8 cellular contexts compared by ENCODE assay signal in the genomic region with DNA sequence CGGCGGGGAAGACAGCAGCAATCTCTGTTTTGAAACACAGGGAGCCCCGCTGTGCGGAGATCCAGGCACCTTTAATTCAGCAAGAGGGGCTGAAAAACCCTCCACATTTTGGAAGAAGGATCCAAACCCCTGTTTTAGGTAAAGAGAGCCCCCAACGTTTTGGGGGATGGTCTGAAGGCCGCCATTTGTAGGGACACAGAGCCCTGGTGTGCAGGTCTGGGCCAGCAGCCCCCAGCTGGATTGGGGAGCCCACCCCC. TPM values are rescaled to one million over a fixed set of nuclear protein-coding genes. Genes with fewer than 3 reads are reported as not detected.
DNase-seq lines count a peak whose midpoint lies in the region; ATAC-seq and TF ChIP-seq lines count a peak whose summit lies in the region.

No MANE protein-coding gene starts in this region.

- WGBS in endodermal cell (ENCODE audit: insufficient coverage in 1 of 2, insufficient read length in 1 of 2), 2 experiments, result 39 to 48% methylated on average over 5 to 6 of the region's 6 CpGs

- CTCF ChIA-PET in CD4-positive, alpha-beta memory T cell (lab: Charles Lee; ENCODE audit: partially characterized antibody), result interaction anchor here (0.7 to 27.8 kb wide), 4 partner anchors 9 to 20 kb away, joined by 3 to 906 read pairs (median 29); a partner anchor contains a TSS
- CTCF ChIA-PET in PC-3 (lab: Charles Lee), result interaction anchor here (1.0 to 1.3 kb wide), 2 partner anchors 10 to 17 kb away, joined by 4 to 5 read pairs; no protein-coding TSS in a partner anchor

- H3K9me3 Mint-ChIP-seq in CD4-positive, alpha-beta memory T cell, result peaks cover 0 to 1% (median 0%) of the 10 kb centered on the region in 8 donors
- no peaks in the 10 kb centered on the region for H3K9me3 Mint-ChIP-seq in endodermal cell

- POLR2A ChIA-PET in CD4-positive, alpha-beta memory T cell (lab: Charles Lee; ENCODE audit: partially characterized antibody), result interaction anchor here (1.1 to 16.4 kb wide), 7 partner anchors 12 to 159 kb away, joined by 3 to 1162 read pairs (median 4); a partner anchor contains a TSS
- POLR2A ChIA-PET in PC-3 (lab: Charles Lee; ENCODE audit: unreplicated experiment), result interaction anchor here (0.8 kb wide), 1 partner anchor 13 kb away, joined by 8 read pairs; a partner anchor contains a TSS

- no TSS peak for BruUV-seq in PC-3 (replicated peaks; lab: Mats Ljungman, UMichigan)

- peak overlapping the region; percentile 86 for H2AFZ ChIP-seq in PC-3 (ENCODE audit: low read length)
- peak overlapping the region; percentile 83 for H2AFZ ChIP-seq in osteoblast (ENCODE audit: low read length)

- H4K20me1 ChIP-seq in PC-3 (ENCODE audit: low read length) (no peaks in the 10 kb centered on the region), osteoblast (ENCODE audit: insufficient read depth, low read length) (no peaks in the 10 kb centered on the region)

- H3K27me3 ChIP-seq in CD4-positive, alpha-beta memory T cell (ENCODE audit: insufficient read depth, low read length), result no peaks in the 10 kb centered on the region
- H3K27me3 ChIP-seq in PC-3 (ENCODE audit: low read length) (no peaks in the 10 kb centered on the region), endodermal cell (ENCODE audit: control insufficient read depth, insufficient read depth, low read length, poor library complexity, severe bottlenecking) (no peaks in the 10 kb centered on the region), osteoblast (ENCODE audit: insufficient read depth, low read length) (no peaks in the 10 kb centered on the region)

- no peaks in the 10 kb centered on the region for H3K27me3 Mint-ChIP-seq in CD4-positive, alpha-beta memory T cell
- H3K27me3 Mint-ChIP-seq in endodermal cell (ENCODE audit: insufficient read depth), result no peaks in the 10 kb centered on the region

- TF ChIP-seq CTCF in PC-3 (conservative IDR thresholded peaks at IDR 0.05; ENCODE audit: low read depth, low read length) (no peak), endodermal cell (conservative IDR thresholded peaks at IDR 0.05) (no peak), osteoblast (IDR thresholded peaks at IDR 0.05; ENCODE audit: extremely low read depth, low read depth, low read length) (no peak)

- no peaks in the 10 kb centered on the region for H3K9me3 ChIP-seq in CD4-positive, alpha-beta memory T cell (ENCODE audit: control insufficient read depth in 1 of 2, low read length in 2 of 2)
- H3K9me3 ChIP-seq in PC-3 (ENCODE audit: low read length) (no peaks in the 10 kb centered on the region), endodermal cell (ENCODE audit: control insufficient read depth, low read length) (no peaks in the 10 kb centered on the region), osteoblast (ENCODE audit: low read depth, low read length) (no peaks in the 10 kb centered on the region)

- no peak overlapping the region for H3K4me3 ChIP-seq in CD4-positive, alpha-beta memory T cell (ENCODE audit: low read length in 2 of 2)
- H3K4me3 ChIP-seq in PC-3 (ENCODE audit: low read length), result peak overlapping the region; percentile 68
- peak overlapping the region; percentile 82 for H3K4me3 ChIP-seq in endodermal cell (ENCODE audit: low read length)
- H3K4me3 ChIP-seq in osteoblast (ENCODE audit: insufficient read depth, low read length), result peak overlapping the region; percentile 84

- H3K36me3 Mint-ChIP-seq in CD4-positive, alpha-beta memory T cell, result peaks cover 0 to 2% of the 10 kb centered on the region in 2 donors
- peaks cover 7% of the 10 kb centered on the region for H3K36me3 Mint-ChIP-seq in endodermal cell (ENCODE audit: low read depth)

- no peak for ATAC-seq in PC-3
- no peak for ATAC-seq in GM19351 (IDR thresholded peaks at IDR 0.05; ENCODE audit: unreplicated experiment)
- ATAC-seq in HG02885 (IDR thresholded peaks at IDR 0.05; ENCODE audit: poor library complexity, unreplicated experiment), result no peak
- ATAC-seq in GM18520 (IDR thresholded peaks at IDR 0.05; ENCODE audit: unreplicated experiment), result no peak

- H3K36me3 ChIP-seq in CD4-positive, alpha-beta memory T cell (ENCODE audit: insufficient read depth, low read length), result no peaks in the 10 kb centered on the region
- H3K36me3 ChIP-seq in PC-3 (ENCODE audit: low read depth, low read length) (no peaks in the 10 kb centered on the region), endodermal cell (ENCODE audit: control insufficient read depth, insufficient read depth, low read length) (no peaks in the 10 kb centered on the region), osteoblast (ENCODE audit: insufficient read depth, low read length) (no peaks in the 10 kb centered on the region)

- H3F3A ChIP-seq in PC-3 (ENCODE audit: low read length, unreplicated experiment), result peaks cover 6% of the 10 kb centered on the region

- 0 out of 2 replicates have a peak overlapping the region, but pooled peaks have one; percentile 59 for H3K9ac ChIP-seq in PC-3 (ENCODE audit: low read length)
- H3K9ac ChIP-seq in endodermal cell (ENCODE audit: extremely low read depth, low read length, poor library complexity, severe bottlenecking), result no peak overlapping the region

- H3K27ac ChIP-seq in CD4-positive, alpha-beta memory T cell (ENCODE audit: low read depth, low read length), result peak overlapping the region; percentile 86
- H3K27ac ChIP-seq in PC-3 (ENCODE audit: low read length) (peak overlapping the region; percentile 33; the same call in 1 of the 2 replicates), endodermal cell (ENCODE audit: low read depth, low read length) (no peak overlapping the region), osteoblast (ENCODE audit: low read depth, low read length) (peak overlapping the region; percentile 98)

- peaks cover 24 to 54% (median 35%) of the 10 kb centered on the region in 4 donors for H3K4me1 Mint-ChIP-seq in CD4-positive, alpha-beta memory T cell
- H3K4me1 Mint-ChIP-seq in endodermal cell, result peaks cover 21% of the 10 kb centered on the region

- peak overlapping the region; percentile 89 for H3K4me2 ChIP-seq in PC-3 (ENCODE audit: low read length)
- peak overlapping the region; percentile 100 for H3K4me2 ChIP-seq in osteoblast (ENCODE audit: insufficient read depth, low read length)

- no peak for DNase-seq in CD4-positive, alpha-beta memory T cell
- no peak for DNase-seq in PC-3
- DNase-seq in endodermal cell, result no peak
- no peak for DNase-seq in osteoblast (ENCODE audit: insufficient read length, low spot score, missing footprints)
- DNase-seq in DMS53 treated with DMSO at 0.1 percent for 48 hours (lab: John Stamatoyannopoulos, UW; ENCODE audit: unreplicated experiment), result no peak

- H3K79me2 ChIP-seq in PC-3 (ENCODE audit: low read length), result no peaks in the 10 kb centered on the region
- no peaks in the 10 kb centered on the region for H3K79me2 ChIP-seq in osteoblast (ENCODE audit: insufficient read depth, low read length)

- no peaks in the 10 kb centered on the region for H3K9me2 ChIP-seq in PC-3 (replicated peaks; ENCODE audit: low read length)

- H3K4me1 ChIP-seq in CD4-positive, alpha-beta memory T cell (ENCODE audit: insufficient read depth, low read length), result peaks cover 54% of the 10 kb centered on the region
- peaks cover 44% of the 10 kb centered on the region for H3K4me1 ChIP-seq in PC-3 (ENCODE audit: insufficient read depth, low read length)
- H3K4me1 ChIP-seq in endodermal cell (ENCODE audit: control insufficient read depth, insufficient read depth, low read length), result peaks cover 4% of the 10 kb centered on the region
- peaks cover 41% of the 10 kb centered on the region for H3K4me1 ChIP-seq in osteoblast (ENCODE audit: insufficient read depth, low read length)

- intact Hi-C loops in CD4-positive, alpha-beta memory T cell (cut with micrococcal nuclease), result no loop called here
- intact Hi-C loops in PC-3 (cut with micrococcal nuclease), result loop anchor here (5.0 kb wide), 1 partner anchor 68 kb away; no protein-coding TSS in a partner anchor

- peak overlapping the region; percentile 92 to 97 (median 94) for H3K27ac Mint-ChIP-seq in CD4-positive, alpha-beta memory T cell
- peak overlapping the region; percentile 81 for H3K27ac Mint-ChIP-seq in endodermal cell

- H3K4me3 Mint-ChIP-seq in CD4-positive, alpha-beta memory T cell, result peak overlapping the region; percentile 85 to 92 (median 87)
- peak overlapping the region; percentile 59 for H3K4me3 Mint-ChIP-seq in endodermal cell

RNA-seq across cellular contexts. Expression of a gene that starts 3.5 kb away (rescaled TPM):
- 10 to 100 TPM; 23.3 to 24.2 TPM for total RNA-seq in CD4-positive, alpha-beta memory T cell
- 1 to 10 TPM; 2.6 to 3.4 TPM for polyA plus RNA-seq in CD4-positive, alpha-beta memory T cell
- total RNA-seq in PC-3 (2014; rRNA removed) (95.2 and 95.7 TPM in 2 replicates), endodermal cell (100 to 1,000 TPM in 1 of 2 donors, 10 to 100 TPM in 1; 82.1 to 103 TPM), osteoblast (16.8 and 21.7 TPM in 2 replicates)
- polyA plus RNA-seq in endodermal cell (2013, experiment 1 of 2), result 28.9 TPM
- polyA plus RNA-seq in endodermal cell (2013, experiment 2 of 2), result 23.8 TPM

RNA-seq across cellular contexts. Expression of a gene that starts 12.5 kb away (rescaled TPM):
- 100 to 1,000 TPM; 103 to 106 TPM for total RNA-seq in CD4-positive, alpha-beta memory T cell
- polyA plus RNA-seq in CD4-positive, alpha-beta memory T cell, result 1,000 to 10,000 TPM in 1 of 2 donors, 100 to 1,000 TPM in 1; 771 to 3,132 TPM
- 343 and 391 TPM in 2 replicates for total RNA-seq in PC-3 (2014; rRNA removed)
- 1 to 10 TPM; 6.7 to 7.2 TPM for total RNA-seq in endodermal cell
- polyA plus RNA-seq in endodermal cell (2013, experiment 1 of 2), result 7.7 TPM
- polyA plus RNA-seq in endodermal cell (2013, experiment 2 of 2), result 9.9 TPM
- total RNA-seq in osteoblast, result 85.5 and 93.0 TPM in 2 replicates

RNA-seq across cellular contexts. Expression of a gene that starts 22.8 kb away (rescaled TPM):
- 100 to 1,000 TPM; 116 to 120 TPM for total RNA-seq in CD4-positive, alpha-beta memory T cell
- polyA plus RNA-seq in CD4-positive, alpha-beta memory T cell, result 100 to 1,000 TPM; 266 to 533 TPM
- total RNA-seq in PC-3 (2014; rRNA removed) (729 and 746 TPM in 2 replicates), endodermal cell (100 to 1,000 TPM; 429 to 507 TPM), osteoblast (155 and 156 TPM in 2 replicates)
- 440 TPM for polyA plus RNA-seq in endodermal cell (2013, experiment 1 of 2)
- polyA plus RNA-seq in endodermal cell (2013, experiment 2 of 2), result 394 TPM

RNA-seq across cellular contexts. Expression of a gene that starts 23.0 kb away (rescaled TPM):
- total RNA-seq in CD4-positive, alpha-beta memory T cell, result 1 to 10 TPM; 2.2 to 3.2 TPM
- polyA plus RNA-seq in CD4-positive, alpha-beta memory T cell, result 1 to 10 TPM; 1.5 to 4.4 TPM
- total RNA-seq in PC-3 (2014; rRNA removed), result not detected in 2 replicates
- total RNA-seq in endodermal cell, result 10 to 100 TPM; 34.4 to 57.4 TPM
- 12.7 TPM for polyA plus RNA-seq in endodermal cell (2013, experiment 1 of 2)
- polyA plus RNA-seq in endodermal cell (2013, experiment 2 of 2), result 17.6 TPM
- total RNA-seq in osteoblast, result 0.29 TPM in 1 of 2 replicates, not detected in the other

RNA-seq across cellular contexts. Expression of a gene that starts 27.2 kb away (rescaled TPM):
- total RNA-seq in CD4-positive, alpha-beta memory T cell, result not detected
- not detected for polyA plus RNA-seq in CD4-positive, alpha-beta memory T cell
- total RNA-seq in PC-3 (2014; rRNA removed) (0.07 TPM in 1 of 2 replicates, not detected in the other), endodermal cell (1 to 10 TPM in 1 of 2 donors, under 1 TPM in 1; 0.95 to 1.2 TPM), osteoblast (not detected in 2 replicates)
- 0.36 TPM for polyA plus RNA-seq in endodermal cell (2013, experiment 1 of 2)
- polyA plus RNA-seq in endodermal cell (2013, experiment 2 of 2), result 0.33 TPM

Comparison
In these comparisons a context has a peak if more than half of its experiments do, and no peak if none do; other contexts are left out.
1. H3K4me3 ChIP-seq: peak in PC-3 (single experiment), endodermal cell (single experiment) and osteoblast (single experiment); none in CD4-positive, alpha-beta memory T cell (0 of 2).
2. RNA of a gene that starts 12.5 kb away (total RNA-seq): 343 to 391 TPM in PC-3, 103 to 106 TPM in CD4-positive, alpha-beta memory T cell and 85.5 to 93.0 TPM in osteoblast; 6.7 to 7.2 TPM in endodermal cell; every median in the first group is over 10 times any median in the second.